Comparison of ENCODE assay signal across 20 cellular contexts in genomic region chr2:187504312-187504921, GRCh38. TPM values are rescaled to one million over a fixed set of nuclear protein-coding genes. Genes with fewer than 3 reads are reported as not detected.
DNase-seq lines count a peak whose midpoint lies in the region; ATAC-seq and TF ChIP-seq lines count a peak whose summit lies in the region.
"Had no signal": no experiment of that assay in that cellular context is flagged by ENCODE, and none has a peak within 500 bp of the region (broad histone marks: within the 10 kb centered on the region; RNA-seq: fewer than 3 reads in every experiment).

No MANE protein-coding gene starts in this region.

- H3K27me3 ChIP-seq in mammary epithelial cell (ENCODE audit: insufficient read depth, low read length) (no peaks in the 10 kb centered on the region), Panc1 (ENCODE audit: control insufficient read depth, insufficient read depth, low read length) (no peaks in the 10 kb centered on the region), left lung (no peaks in the 10 kb centered on the region), upper lobe of right lung (no peaks in the 10 kb centered on the region)
- H3K27me3 ChIP-seq: tibial nerve had no signal

- H3K4me2 ChIP-seq in mammary epithelial cell (ENCODE audit: insufficient read depth, low read depth, low read length), result no peak overlapping the region

- in situ Hi-C loops in mammary epithelial cell (cut with MboI; ENCODE audit: low sequenced_read_pairs in 2 of 2) (loop anchor here (5.0 to 25.0 kb wide), 5 partner anchors 73 to 1008 kb away; no protein-coding TSS in a partner anchor), Panc1 (cut with HindIII; ENCODE audit: low pct_unique_long_range_greater_than_20kb, low sequenced_read_pairs) (no loop called here)

- peaks cover 8% of the 10 kb centered on the region for H3K36me3 Mint-ChIP-seq in MCF 10A (ENCODE audit: insufficient read depth, unreplicated experiment)
- H3K36me3 Mint-ChIP-seq: CD4-positive, CD25-positive, alpha-beta regulatory T cell had no signal

- DNase-seq in MCF 10A (ENCODE audit: unreplicated experiment), result no peak
- no peak for DNase-seq in mammary epithelial cell
- DNase-seq in Panc1 (ENCODE audit: low read depth, low spot score), result no peak
- no peak for DNase-seq in left lung
- no peak for DNase-seq in upper lobe of right lung
- no peak for DNase-seq in stimulated activated CD8-positive, alpha-beta memory T cell treated with anti-CD3 and anti-CD28 coated beads, Interleukin-4, amount 100 ng/mL, for 48 hours
- DNase-seq: activated naive CD4-positive, alpha-beta T cell treated with anti-CD3 and anti-CD28 coated beads, Interleukin-2, amount 50 U/mL, for 16 hours; activated T-cell treated with anti-CD3 and anti-CD28 coated beads, Interleukin-2, amount 50 U/mL, for 24 hours; CD4-positive, CD25-positive, alpha-beta regulatory T cell; glutamatergic neuron; H7; NCI-H1694 treated with DMSO at 0.1 percent for 48 hours; NCI-H524; occipital lobe had no signal

- H3K4me1 ChIP-seq in mammary epithelial cell (ENCODE audit: insufficient read depth, low read length), result no peaks in the 10 kb centered on the region
- H3K4me1 ChIP-seq in Panc1 (ENCODE audit: control insufficient read depth, insufficient read depth, low read length), result peaks cover 58% of the 10 kb centered on the region
- H3K4me1 ChIP-seq in left lung, result peaks cover 0 to 29% of the 10 kb centered on the region in 2 donors
- H3K4me1 ChIP-seq in upper lobe of right lung, result peaks cover 33% of the 10 kb centered on the region

- TF ChIP-seq CTCF in MCF 10A (IDR thresholded peaks at IDR 0.05; ENCODE audit: unreplicated experiment) (no peak), mammary epithelial cell (conservative IDR thresholded peaks at IDR 0.05 in 1 of 2, IDR thresholded peaks at IDR 0.05 in 1 of 2; ENCODE audit: extremely low read depth in 1 of 2, insufficient read depth in 1 of 2, low read depth in 1 of 2, low read length in 2 of 2) (no peak), Panc1 (IDR thresholded peaks at IDR 0.05) (no peak), left lung (IDR thresholded peaks at IDR 0.05) (no peak), upper lobe of right lung (IDR thresholded peaks at IDR 0.05) (no peak)

- BruUV-seq in MCF 10A (replicated peaks; lab: Mats Ljungman, UMichigan) (no TSS peak), mammary epithelial cell (replicated peaks; lab: Mats Ljungman, UMichigan) (no TSS peak), Panc1 (replicated peaks; lab: Mats Ljungman, UMichigan) (no TSS peak)

- peak overlapping the region; percentile 20 for H3K27ac Mint-ChIP-seq in MCF 10A (ENCODE audit: low read depth, unreplicated experiment)
- H3K27ac Mint-ChIP-seq: activated T-cell treated with anti-CD3 and anti-CD28 coated beads, Interleukin-2, amount 50 U/mL, for 24 hours; CD4-positive, CD25-positive, alpha-beta regulatory T cell; dendritic cell treated with granulocyte-macrophage colony-stimulating factor and Interleukin-4, amounts not matched to agents 40 ng/mL and 50 ng/mL, for 4 days had no signal

- no peak for ATAC-seq in Panc1
- no peak for ATAC-seq in left lung
- no peak for ATAC-seq in upper lobe of right lung
- no peak for ATAC-seq in HG03159 (IDR thresholded peaks at IDR 0.05; ENCODE audit: unreplicated experiment)
- no peak for ATAC-seq in GM21360 (IDR thresholded peaks at IDR 0.05; ENCODE audit: unreplicated experiment)

- dilution Hi-C loops in mammary epithelial cell (cut with HindIII; ENCODE audit: low sequenced_read_pairs), result no loop called here

- H3K27me3 Mint-ChIP-seq in MCF 10A (ENCODE audit: insufficient read depth, unreplicated experiment), result no peaks in the 10 kb centered on the region
- H3K27me3 Mint-ChIP-seq: CD4-positive, CD25-positive, alpha-beta regulatory T cell; dendritic cell treated with granulocyte-macrophage colony-stimulating factor and Interleukin-4, amounts not matched to agents 40 ng/mL and 50 ng/mL, for 4 days had no signal

- intact Hi-C loops in MCF 10A (cut with micrococcal nuclease) (loop anchor here (5.0 to 10.0 kb wide), 3 partner anchors 642 to 878 kb away; partner anchors contain the start of gene GULP1), mammary epithelial cell (cut with micrococcal nuclease) (loop anchor here (5.0 to 10.0 kb wide), 2 partner anchors 150 to 1003 kb away; no protein-coding TSS in a partner anchor), Panc1 (cut with micrococcal nuclease; ENCODE audit: unreplicated experiment) (loop anchor here (5.0 kb wide), 1 partner anchor 38 kb away; no protein-coding TSS in a partner anchor), left lung (cut with DNase I) (loop anchor here in 1 of 2 donors (5.0 kb wide), 1 partner anchor 73 kb away; no protein-coding TSS in a partner anchor), upper lobe of right lung (cut with DNase I) (no loop called here)

- no peak overlapping the region for H3K4me3 Mint-ChIP-seq in MCF 10A (ENCODE audit: unreplicated experiment)
- H3K4me3 Mint-ChIP-seq: activated T-cell treated with anti-CD3 and anti-CD28 coated beads, Interleukin-2, amount 50 U/mL, for 24 hours; brain; CD4-positive, CD25-positive, alpha-beta regulatory T cell; dendritic cell treated with granulocyte-macrophage colony-stimulating factor and Interleukin-4, amounts not matched to agents 40 ng/mL and 50 ng/mL, for 4 days had no signal

- H3K36me3 ChIP-seq in mammary epithelial cell (ENCODE audit: insufficient read depth, low read length), result no peaks in the 10 kb centered on the region
- peaks cover 2% of the 10 kb centered on the region; the same call in 1 of the 2 replicates for H3K36me3 ChIP-seq in Panc1 (ENCODE audit: control insufficient read depth, insufficient read depth, low read length)
- no peaks in the 10 kb centered on the region for H3K36me3 ChIP-seq in left lung
- H3K36me3 ChIP-seq in upper lobe of right lung, result no peaks in the 10 kb centered on the region
- H3K36me3 ChIP-seq: tibial nerve had no signal

- H3K4me1 Mint-ChIP-seq in MCF 10A (ENCODE audit: insufficient read depth, unreplicated experiment), result peaks cover 12% of the 10 kb centered on the region
- H3K4me1 Mint-ChIP-seq: CD4-positive, CD25-positive, alpha-beta regulatory T cell had no signal

- H4K20me1 ChIP-seq in mammary epithelial cell (ENCODE audit: insufficient read depth, low read length), result no peaks in the 10 kb centered on the region

- POLR2A ChIA-PET in MCF 10A (lab: Yijun Ruan, JAX), result interaction anchor here (1.5 to 1.6 kb wide), 2 partner anchors 10 to 25 kb away, joined by 3 read pairs; no protein-coding TSS in a partner anchor
- POLR2A ChIA-PET in Panc1 (lab: Charles Lee), result interaction anchor here (0.7 kb wide), 1 partner anchor 789 kb away, joined by 5 read pairs; no protein-coding TSS in a partner anchor

- H3K79me2 ChIP-seq in mammary epithelial cell (ENCODE audit: insufficient read depth, low read length), result no peaks in the 10 kb centered on the region

- 31% methylated on average over 6 of the region's 6 CpGs for WGBS in mammary epithelial cell (ENCODE audit: low coverage, missing lambda C conversion rate)

- H3K9me3 ChIP-seq in mammary epithelial cell (replicated peaks; ENCODE audit: insufficient read depth, low read length) (no peaks in the 10 kb centered on the region), Panc1 (ENCODE audit: control insufficient read depth, insufficient read depth, low read depth, low read length) (no peaks in the 10 kb centered on the region), left lung (peaks cover 0 to 9% of the 10 kb centered on the region in 2 donors), upper lobe of right lung (peaks cover 6% of the 10 kb centered on the region)

- peaks cover 7% of the 10 kb centered on the region for H3K9me3 Mint-ChIP-seq in MCF 10A (ENCODE audit: unreplicated experiment)
- H3K9me3 Mint-ChIP-seq: activated T-cell treated with anti-CD3 and anti-CD28 coated beads, Interleukin-2, amount 50 U/mL, for 24 hours; dendritic cell treated with granulocyte-macrophage colony-stimulating factor and Interleukin-4, amounts not matched to agents 40 ng/mL and 50 ng/mL, for 4 days had no signal

- CTCF ChIA-PET in MCF 10A (lab: Yijun Ruan, JAX), result interaction anchor here (0.7 to 7.8 kb wide), 2 partner anchors 25 to 76 kb away, joined by 3 to 363 read pairs; no protein-coding TSS in a partner anchor
- CTCF ChIA-PET in mammary epithelial cell (lab: Charles Lee; ENCODE audit: low non-redundant PET), result no interaction called here
- CTCF ChIA-PET in Panc1 (lab: Charles Lee), result no interaction called here

- H3K9ac ChIP-seq in mammary epithelial cell (ENCODE audit: insufficient read depth, low read length), result no peak overlapping the region

- no peak overlapping the region for H3K4me3 ChIP-seq in mammary epithelial cell (replicated peaks in 1 of 3; ENCODE audit: insufficient read depth in 1 of 3, low read depth in 2 of 3, low read length in 3 of 3)
- no peak overlapping the region for H3K4me3 ChIP-seq in Panc1 (ENCODE audit: low read depth in 2 of 2, low read length in 2 of 2)
- H3K4me3 ChIP-seq in left lung, result no peak overlapping the region
- H3K4me3 ChIP-seq in upper lobe of right lung, result no peak overlapping the region
- H3K4me3 ChIP-seq: tibial nerve had no signal

- H3K27ac ChIP-seq in mammary epithelial cell (ENCODE audit: insufficient read depth, low read depth, low read length) (no peak overlapping the region), Panc1 (ENCODE audit: low read length) (peak overlapping the region; percentile 97), left lung (peak overlapping the region; percentile 4 to 45), upper lobe of right lung (peak overlapping the region; percentile 38)

- no peak overlapping the region for H2AFZ ChIP-seq in mammary epithelial cell (ENCODE audit: low read depth, low read length)

RNA-seq across cellular contexts. Expression of gene TFPI, which starts 49.8 kb away (rescaled TPM):
- total RNA-seq in MCF 10A (2022) (67.4 and 71.1 TPM in 2 replicates), mammary epithelial cell (under 1 TPM in 1 of 2 donors, not detected in 1; 0.33 TPM), Panc1 (2021; ENCODE audit: unreplicated experiment) (129 TPM), left lung (100 to 1,000 TPM; 187 to 300 TPM), upper lobe of right lung (366 TPM)
- polyA plus RNA-seq in mammary epithelial cell, result 0.50 TPM
- polyA minus RNA-seq in mammary epithelial cell, result not detected
- 51.3 TPM for polyA plus RNA-seq in Panc1 (2012; ENCODE audit: insufficient read length)
- total RNA-seq: OCI-LY7 had no signal
- polyA plus RNA-seq: CD4-positive, CD25-positive, alpha-beta regulatory T cell had no signal

RNA-seq across cellular contexts. Expression of gene CALCRL, which starts 56.4 kb away (rescaled TPM):
- total RNA-seq in MCF 10A (2022), result 0.16 and 0.32 TPM in 2 replicates
- 1 to 10 TPM in 1 of 2 donors, under 1 TPM in 1; 0.54 to 3.0 TPM for total RNA-seq in mammary epithelial cell
- polyA plus RNA-seq in mammary epithelial cell, result 0.67 TPM
- not detected for polyA minus RNA-seq in mammary epithelial cell
- 1.9 TPM for total RNA-seq in Panc1 (2021; ENCODE audit: unreplicated experiment)
- 0.51 TPM for polyA plus RNA-seq in Panc1 (2012; ENCODE audit: insufficient read length)
- total RNA-seq in left lung, result 100 to 1,000 TPM in 1 of 2 donors, 10 to 100 TPM in 1; 99.5 to 122 TPM
- 168 TPM for total RNA-seq in upper lobe of right lung
- total RNA-seq: OCI-LY7 had no signal

Comparison
In these comparisons a context has a peak if more than half of its experiments do, and no peak if none do; other contexts are left out.
1. RNA of gene TFPI, which starts 49.8 kb away (total RNA-seq): 366 TPM in upper lobe of right lung (single experiment), 187 to 300 TPM in left lung, 129 TPM in Panc1 (single experiment) and 67.4 to 71.1 TPM in MCF 10A; 0.33 TPM in mammary epithelial cell; every median in the first group is over 10 times any median in the second.
2. RNA of gene CALCRL, which starts 56.4 kb away (total RNA-seq): 168 TPM in upper lobe of right lung (single experiment) and 99.5 to 122 TPM in left lung; 0.54 to 3.0 TPM in mammary epithelial cell, 1.9 TPM in Panc1 (single experiment) and 0.16 to 0.32 TPM in MCF 10A; every median in the first group is over 10 times any median in the second.